ENCODE assay signal across 21 cellular contexts in genomic region chr2:240405133-240405532, GRCh38.
"Had no signal": no experiment of that assay in that cellular context is flagged by ENCODE, and none has a peak within 500 bp of the region (broad histone marks: within the 10 kb centered on the region; RNA-seq: fewer than 3 reads in every experiment).

No MANE protein-coding gene starts in this region.

- H3K36me3 Mint-ChIP-seq: natural killer cell treated with Interleukin-12 subunit alpha and Interleukin-12 subunit beta and Interleukin-15 and Interleukin-18, amount 100 ng/mL, for 72 hours; WTC11 had no signal

- H3K4me1 Mint-ChIP-seq: WTC11 had no signal

- H3K4me3 Mint-ChIP-seq: activated naive CD4-positive, alpha-beta T cell treated with anti-CD3 and anti-CD28 coated beads for 36 hours; natural killer cell treated with Interleukin-12 subunit alpha and Interleukin-12 subunit beta and Interleukin-15 and Interleukin-18, amount 100 ng/mL, for 72 hours; WTC11 had no signal

- FAIRE-seq: astrocyte, bronchial epithelial cell, endometrium, keratinocyte, TTC549 had no signal

- H3K27ac ChIP-seq: dorsolateral prefrontal cortex, gastroesophageal sphincter, left ventricle myocardium inferior, psoas muscle, tibial nerve had no signal

- H3K27me3 ChIP-seq: dorsolateral prefrontal cortex, tibial nerve had no signal

- H3K36me3 ChIP-seq: gastroesophageal sphincter, left ventricle myocardium inferior, tibial nerve had no signal

- ATAC-seq: gastroesophageal sphincter; natural killer cell treated with Interleukin-12 subunit alpha and Interleukin-12 subunit beta and Interleukin-15 and Interleukin-18, amount 100 ng/mL, for 72 hours; psoas muscle; WTC11 had no signal

- H3K9me3 Mint-ChIP-seq: activated naive CD4-positive, alpha-beta T cell treated with anti-CD3 and anti-CD28 coated beads for 36 hours; activated T-helper 2 cell treated with anti-CD3 and anti-CD28 coated beads, Interferon-gamma antibody, Interleukin-2, Interleukin-4, amounts not matched to agents 10 μg/mL and 5 μg/mL and 100 μg/mL, durations not matched to agents 14 hours and 24 hours and 36 hours; natural killer cell treated with Interleukin-12 subunit alpha and Interleukin-12 subunit beta and Interleukin-15 and Interleukin-18, amount 100 ng/mL, for 72 hours; WTC11 had no signal

- H3K4me3 ChIP-seq: dorsolateral prefrontal cortex, gastroesophageal sphincter, left ventricle myocardium inferior, psoas muscle, tibial nerve had no signal

- H3K27ac Mint-ChIP-seq: activated naive CD4-positive, alpha-beta T cell treated with anti-CD3 and anti-CD28 coated beads for 36 hours; activated T-helper 2 cell treated with anti-CD3 and anti-CD28 coated beads, Interferon-gamma antibody, Interleukin-2, Interleukin-4, amounts not matched to agents 10 μg/mL and 5 μg/mL and 100 μg/mL, durations not matched to agents 14 hours and 24 hours and 36 hours; natural killer cell treated with Interleukin-12 subunit alpha and Interleukin-12 subunit beta and Interleukin-15 and Interleukin-18, amount 100 ng/mL, for 72 hours; WTC11 had no signal

- H3K4me1 ChIP-seq: gastroesophageal sphincter, left ventricle myocardium inferior, psoas muscle, tibial nerve had no signal

- H3K9me3 ChIP-seq: gastroesophageal sphincter, left ventricle myocardium inferior, psoas muscle, tibial nerve had no signal

- DNase-seq: activated CD4-positive, alpha-beta T cell treated with anti-CD3 and anti-CD28 coated beads, Interleukin-2, amount 50 U/mL, for 1 hour; activated naive CD4-positive, alpha-beta T cell treated with anti-CD3 and anti-CD28 coated beads for 36 hours; activated T-cell treated with anti-CD3 and anti-CD28 coated beads, Interleukin-2, amount 50 U/mL, for 1 hour; left ventricle myocardium inferior; mesendoderm; nucleus accumbens; psoas muscle; stimulated activated CD4-positive, alpha-beta T cell treated with anti-CD3 and anti-CD28 coated beads, Interleukin-12 subunit alpha, Interleukin-12 subunit beta, amount 100 ng/mL, for 4 hours; substantia nigra; T-helper 2 cell had no signal
